1 cellular context compared by ENCODE assay signal in genomic region chr9:106921341-106921899, GRCh38.
TF ChIP-seq lines count a peak whose summit lies in the region.

No MANE protein-coding gene starts in this region.

TF ChIP-seq in WTC11, 78 proteins besides CTCF, POLR2A, EP300 and RAD21 (continued from another document):
- TF ChIP-seq HMGXB4 (CRISPR knock-in tag; IDR thresholded peaks at IDR 0.05), result no peak
- no peak for TF ChIP-seq IRF1 (CRISPR knock-in tag; IDR thresholded peaks at IDR 0.05)
- no peak for TF ChIP-seq CBFB (CRISPR knock-in tag; IDR thresholded peaks at IDR 0.05; ENCODE audit: low read depth)
TF ChIP-seq in WTC11: peak in this region for 0.
